In genomic region chr4:75338352-75338880, GRCh38 we compare ENCODE assay signal across 15 cellular contexts.
DNase-seq lines count a peak whose midpoint lies in the region; ATAC-seq and TF ChIP-seq lines count a peak whose summit lies in the region.
"Had no signal": no experiment of that assay in that cellular context is flagged by ENCODE, and none has a peak within 500 bp of the region (broad histone marks: within the 10 kb centered on the region; RNA-seq: fewer than 3 reads in every experiment).

No MANE protein-coding gene starts in this region.

- TF ChIP-seq POLR2A in testis (IDR thresholded peaks at IDR 0.05) = no peak

- DNase-seq in DMS53 (lab: John Stamatoyannopoulos, UW) (peak; percentile 7), DMS53 treated with DMSO at 0.1 percent for 48 hours (lab: John Stamatoyannopoulos, UW; ENCODE audit: unreplicated experiment) (no peak), PC-3 (peak; percentile 47), iris pigment epithelial cell (ENCODE audit: low read depth) (peak; percentile 3), testis (peak; percentile 18), BE2C (no peak), brain microvascular endothelial cell (no peak)
- no peak for DNase-seq in activated CD4-positive, alpha-beta T cell treated with anti-CD3 and anti-CD28 coated beads for 4 hours
- DNase-seq: CD4-positive, alpha-beta memory T cell; DND-41; GDM1; GOT3; H9 had no signal

- in situ Hi-C loops in brain microvascular endothelial cell (cut with HindIII; ENCODE audit: low pct_ligation_motif_present, low sequenced_read_pairs) = no loop called here

- H3K79me2 ChIP-seq in PC-3 (ENCODE audit: low read length) = no peaks in the 10 kb centered on the region

- no TSS peak for BruUV-seq in PC-3 (replicated peaks; lab: Mats Ljungman, UMichigan)

- 48 to 53% methylated on average over 1 of the region's 1 CpG for WGBS in testis, 2 donors

- intact Hi-C loops in PC-3 (cut with micrococcal nuclease) (no loop called here), testis (cut with DNase I; ENCODE audit: low total_unique reads) (no loop called here)

- H3K9ac ChIP-seq in PC-3 (ENCODE audit: low read length) = no peak overlapping the region

- H3K27ac ChIP-seq in PC-3 (ENCODE audit: low read length) (no peak overlapping the region), testis (no peak overlapping the region), brain microvascular endothelial cell (no peak overlapping the region)
- H3K27ac ChIP-seq: 22Rv1, C4-2B had no signal

- H4K20me1 ChIP-seq in PC-3 (ENCODE audit: low read length) = no peaks in the 10 kb centered on the region

- CTCF ChIA-PET in PC-3 (lab: Charles Lee) = no interaction called here

- TF ChIP-seq CTCF in PC-3 (conservative IDR thresholded peaks at IDR 0.05; ENCODE audit: low read depth, low read length) = no peak
- TF ChIP-seq CTCF in testis (IDR thresholded peaks at IDR 0.05) = no peak
- no peak for TF ChIP-seq CTCF in BE2C (IDR thresholded peaks at IDR 0.05; ENCODE audit: low read depth, low read length)
- no peak for TF ChIP-seq CTCF in brain microvascular endothelial cell (IDR thresholded peaks at IDR 0.05; ENCODE audit: low read depth, low read length, missing control alignments)

- no peak for ATAC-seq in PC-3

- H3K36me3 ChIP-seq in PC-3 (ENCODE audit: low read depth, low read length) (no peaks in the 10 kb centered on the region), testis (ENCODE audit: low read depth, missing control alignments) (no peaks in the 10 kb centered on the region), BE2C (no peaks in the 10 kb centered on the region), brain microvascular endothelial cell (replicated peaks) (no peaks in the 10 kb centered on the region)

- POLR2A ChIA-PET in PC-3 (lab: Charles Lee; ENCODE audit: unreplicated experiment) = no interaction called here

- no peaks in the 10 kb centered on the region for H3K27me3 ChIP-seq in PC-3 (ENCODE audit: low read length)
- H3K27me3 ChIP-seq in testis = no peaks in the 10 kb centered on the region
- H3K27me3 ChIP-seq in BE2C = no peaks in the 10 kb centered on the region
- no peaks in the 10 kb centered on the region for H3K27me3 ChIP-seq in brain microvascular endothelial cell (replicated peaks)

- H3F3A ChIP-seq in PC-3 (ENCODE audit: low read length, unreplicated experiment) = no peaks in the 10 kb centered on the region

- H2AFZ ChIP-seq in PC-3 (ENCODE audit: low read length) = no peak overlapping the region

- H3K9me3 ChIP-seq in PC-3 (ENCODE audit: low read length) = no peaks in the 10 kb centered on the region
- H3K9me3 ChIP-seq in testis = no peaks in the 10 kb centered on the region
- no peaks in the 10 kb centered on the region for H3K9me3 ChIP-seq in BE2C

- H3K9me2 ChIP-seq in PC-3 (replicated peaks; ENCODE audit: low read length) = no peaks in the 10 kb centered on the region

- no peak overlapping the region for H3K4me3 ChIP-seq in PC-3 (ENCODE audit: low read length)
- H3K4me3 ChIP-seq in testis = no peak overlapping the region
- H3K4me3 ChIP-seq in BE2C (ENCODE audit: low read depth, low read length) = no peak overlapping the region
- no peak overlapping the region for H3K4me3 ChIP-seq in brain microvascular endothelial cell (ENCODE audit: low read depth, low read length)

- no peaks in the 10 kb centered on the region for H3K4me1 ChIP-seq in PC-3 (ENCODE audit: insufficient read depth, low read length)
- H3K4me1 ChIP-seq in testis = no peaks in the 10 kb centered on the region
- no peaks in the 10 kb centered on the region for H3K4me1 ChIP-seq in BE2C

- H3K4me2 ChIP-seq in PC-3 (ENCODE audit: low read length) = no peak overlapping the region

Comparison
In these comparisons a context has a peak if more than half of its experiments do, and no peak if none do; other contexts are left out.
1. DNase-seq: peak in DMS53 (single experiment), PC-3 (single experiment), iris pigment epithelial cell (single experiment) and testis (single experiment); none in DMS53 treated with DMSO at 0.1 percent for 48 hours (single experiment), activated CD4-positive, alpha-beta T cell treated with anti-CD3 and anti-CD28 coated beads for 4 hours (0 of 2), BE2C (single experiment) and brain microvascular endothelial cell (single experiment).